In genomic region chr5:173851595-173852248, GRCh38 we compare ENCODE assay signal across 1 cellular context.
TF ChIP-seq lines count a peak whose summit lies in the region.

No MANE protein-coding gene starts in this region.

TF ChIP-seq in HepG2, 621 proteins besides CTCF, POLR2A, EP300 and RAD21 (continued from another document):
- TF ChIP-seq KDM2A (CRISPR knock-in tag; IDR thresholded peaks at IDR 0.05; ENCODE audit: borderline replicate concordance, low read depth) (no peak), ATF7 (IDR thresholded peaks at IDR 0.05) (peak; percentile 54; the same call in 1 of the 2 replicates), ATF7 (CRISPR knock-in tag; IDR thresholded peaks at IDR 0.05) (no peak), HDAC1 (CRISPR knock-in tag; IDR thresholded peaks at IDR 0.05) (no peak), SNAPC5 (CRISPR knock-in tag; IDR thresholded peaks at IDR 0.05; ENCODE audit: borderline replicate concordance) (no peak), TOPORS (CRISPR knock-in tag; IDR thresholded peaks at IDR 0.05) (no peak), NFE2L1 (CRISPR knock-in tag; IDR thresholded peaks at IDR 0.05; ENCODE audit: borderline replicate concordance) (no peak), HMG20A (CRISPR knock-in tag; IDR thresholded peaks at IDR 0.05; ENCODE audit: borderline replicate concordance) (no peak), SOX5 (CRISPR knock-in tag; IDR thresholded peaks at IDR 0.05; ENCODE audit: borderline replicate concordance) (peak; percentile 52; the same call in 1 of the 2 replicates), SPEN (CRISPR knock-in tag; IDR thresholded peaks at IDR 0.05; ENCODE audit: low read depth) (no peak), ZNF331 (CRISPR knock-in tag; IDR thresholded peaks at IDR 0.05) (no peak), HINFP (CRISPR knock-in tag; IDR thresholded peaks at IDR 0.05; ENCODE audit: low read depth) (no peak), FOXA1 (IDR thresholded peaks at IDR 0.05) (no peak), FOXA1 (CRISPR knock-in tag; IDR thresholded peaks at IDR 0.05) (no peak), SRSF1 (optimal IDR thresholded peaks at IDR 0.05; ENCODE audit: low read depth, low read length) (no peak), PHF21A (CRISPR knock-in tag; IDR thresholded peaks at IDR 0.05) (no peak), ZNF24 (IDR thresholded peaks at IDR 0.05) (no peak), ZNF207 (IDR thresholded peaks at IDR 0.05; ENCODE audit: borderline replicate concordance) (no peak), SIX1 (CRISPR knock-in tag; IDR thresholded peaks at IDR 0.05; ENCODE audit: borderline replicate concordance) (no peak), ZNF354B (CRISPR knock-in tag; IDR thresholded peaks at IDR 0.05) (no peak), TCF7 (IDR thresholded peaks at IDR 0.05; ENCODE audit: low read depth) (peak; percentile 20; the same call in 1 of the 2 replicates), ZNF138 (CRISPR knock-in tag; IDR thresholded peaks at IDR 0.05; ENCODE audit: low read depth) (no peak), THAP7 (CRISPR knock-in tag; IDR thresholded peaks at IDR 0.05) (no peak), AGO1 (IDR thresholded peaks at IDR 0.05; ENCODE audit: low read depth, low read length, poor library complexity, severe bottlenecking) (no peak), REST (IDR thresholded peaks at IDR 0.05; ENCODE audit: borderline replicate concordance in 1 of 2, low read depth in 1 of 2, low read length in 2 of 2) (no peak), ATF2 (CRISPR knock-in tag; IDR thresholded peaks at IDR 0.05) (no peak), ZBTB8A (CRISPR knock-in tag; IDR thresholded peaks at IDR 0.05; ENCODE audit: borderline replicate concordance, low read depth) (no peak), FOXP4 (CRISPR knock-in tag; IDR thresholded peaks at IDR 0.05) (no peak), ZKSCAN1 (IDR thresholded peaks at IDR 0.05; ENCODE audit: low read length) (no peak), ZKSCAN8 (CRISPR knock-in tag; IDR thresholded peaks at IDR 0.05; ENCODE audit: borderline replicate concordance) (no peak), ZMYM2 (CRISPR knock-in tag; IDR thresholded peaks at IDR 0.05) (no peak), FOXK1 (CRISPR knock-in tag; IDR thresholded peaks at IDR 0.05; ENCODE audit: borderline replicate concordance, low read depth) (no peak)
